ENCODE assay signal across 9 cellular contexts in the genomic region with DNA sequence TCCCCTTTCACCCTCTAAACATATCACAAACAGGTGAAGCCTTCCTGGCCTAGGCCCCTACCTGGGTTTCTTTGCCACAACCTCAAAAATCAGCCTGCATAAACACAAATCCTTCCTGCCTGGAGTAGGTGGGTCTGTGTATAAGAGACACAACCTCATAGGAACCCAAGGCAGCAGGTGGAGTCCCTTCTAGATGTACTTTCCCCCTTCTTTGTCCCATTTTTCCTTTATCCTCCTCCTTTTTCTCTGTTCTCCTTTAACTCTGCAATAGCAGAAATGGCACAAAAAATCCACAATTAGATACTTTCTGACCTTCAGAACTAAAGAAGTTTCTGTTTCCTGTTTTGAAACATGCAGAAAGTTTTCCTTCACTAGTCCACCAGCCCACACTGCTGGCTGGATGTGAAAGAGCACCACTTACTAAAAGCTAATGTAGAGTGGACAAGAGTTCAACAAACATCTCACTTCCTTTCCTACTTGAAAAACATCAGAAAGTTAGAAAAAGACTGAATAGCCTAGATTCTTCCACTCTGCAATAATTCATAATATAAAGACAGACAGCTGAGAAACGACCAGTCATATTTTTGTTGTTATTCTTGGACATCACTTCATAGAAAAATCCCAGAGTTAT. TPM values are rescaled to one million over a fixed set of nuclear protein-coding genes. Genes with fewer than 3 reads are reported as not detected.
A peak's percentile ranks its signal among the peaks of the same experiment; 100 is the strongest.
DNase-seq lines count a peak whose midpoint lies in the region; ATAC-seq, FAIRE-seq and TF ChIP-seq lines count a peak whose summit lies in the region.
"Had no signal": no experiment of that assay in that cellular context is flagged by ENCODE, and none has a peak within 500 bp of the region (broad histone marks: within the 10 kb centered on the region; RNA-seq: fewer than 3 reads in every experiment).

No MANE protein-coding gene starts in this region.

- 14 to 30% methylated on average over 1 of the region's 1 CpG for WGBS in esophagus squamous epithelium, 2 donors

- no peak overlapping the region for H2AFZ ChIP-seq in KMS-11 (ENCODE audit: low read depth)

- H3K27me3 ChIP-seq in KMS-11 (ENCODE audit: insufficient read depth, low read depth) (no peaks in the 10 kb centered on the region), esophagus squamous epithelium (no peaks in the 10 kb centered on the region), skeletal muscle satellite cell (ENCODE audit: control insufficient read depth, insufficient read depth, low read length) (no peaks in the 10 kb centered on the region)

- H3K27ac ChIP-seq in KMS-11 (peak overlapping the region; percentile 14), esophagus squamous epithelium (peak overlapping the region in 3 of 4 donors; percentile 29 to 43 (median 35))

- intact Hi-C loops in esophagus squamous epithelium (cut with DNase I): no loop called here

- DNase-seq in GM19239 (ENCODE audit: insufficient read length, low spot score) (no peak), esophagus squamous epithelium (lab: John Stamatoyannopoulos, UW) (no peak), DMS53 treated with DMSO at 0.1 percent for 48 hours (lab: John Stamatoyannopoulos, UW; ENCODE audit: unreplicated experiment) (no peak), NCI-H345 treated with DMSO at 0.1 percent for 48 hours (lab: John Stamatoyannopoulos, UW; ENCODE audit: unreplicated experiment) (no peak), NCI-H345 (lab: John Stamatoyannopoulos, UW) (no peak)
- DNase-seq: right cardiac atrium had no signal

- peaks cover 25% of the 10 kb centered on the region for H3K4me1 ChIP-seq in KMS-11 (ENCODE audit: low read depth, poor library complexity, severe bottlenecking)
- H3K4me1 ChIP-seq in esophagus squamous epithelium: peaks cover 0 to 43% (median 16%) of the 10 kb centered on the region in 3 donors
- H3K4me1 ChIP-seq in skeletal muscle satellite cell (ENCODE audit: control insufficient read depth, insufficient read depth, low read length): peaks cover 27% of the 10 kb centered on the region

- no peaks in the 10 kb centered on the region for H4K20me1 ChIP-seq in KMS-11 (ENCODE audit: insufficient read depth)

- no peaks in the 10 kb centered on the region for H3K79me2 ChIP-seq in KMS-11 (ENCODE audit: insufficient read depth, low read depth)

- H3K9me3 ChIP-seq in esophagus squamous epithelium (no peaks in the 10 kb centered on the region), skeletal muscle satellite cell (replicated peaks; ENCODE audit: low read length) (no peaks in the 10 kb centered on the region)

- no peak for ATAC-seq in HG03457 (IDR thresholded peaks at IDR 0.05; ENCODE audit: unreplicated experiment)

- TF ChIP-seq POLR2A in esophagus squamous epithelium (IDR thresholded peaks at IDR 0.05): no peak

- TF ChIP-seq CTCF in KMS-11 (conservative IDR thresholded peaks at IDR 0.05; ENCODE audit: low read depth, low read length): no peak
- TF ChIP-seq CTCF in esophagus squamous epithelium (IDR thresholded peaks at IDR 0.05): no peak

- H3K4me2 ChIP-seq in KMS-11: peak overlapping the region; percentile 36
- H3K4me2 ChIP-seq in skeletal muscle satellite cell (ENCODE audit: low read length): peak overlapping the region; percentile 37

- no peaks in the 10 kb centered on the region for H3K36me3 ChIP-seq in KMS-11 (ENCODE audit: insufficient read depth)
- H3K36me3 ChIP-seq in esophagus squamous epithelium: peaks cover 4 to 84% (median 13%) of the 10 kb centered on the region in 3 donors
- H3K36me3 ChIP-seq in skeletal muscle satellite cell (ENCODE audit: insufficient read depth, low read length): no peaks in the 10 kb centered on the region

- H3K4me3 ChIP-seq in KMS-11 (IDR thresholded peaks at IDR 0.05; ENCODE audit: insufficient read depth, low read depth, low read length) (no peak overlapping the region), esophagus squamous epithelium (no peak overlapping the region), skeletal muscle satellite cell (ENCODE audit: low read length) (peak overlapping the region; percentile 33)

- peak; percentile 65 for FAIRE-seq in GM19239 (lab: Jason Lieb, UNC)

- H3K9ac ChIP-seq in KMS-11 (no peak overlapping the region), skeletal muscle satellite cell (ENCODE audit: low read depth, low read length) (peak overlapping the region; percentile 27)

RNA-seq across cellular contexts. Expression of gene SLC40A1, which starts 11.2 kb away (rescaled TPM):
- 10 to 100 TPM in 2 of 4 donors, 1 to 10 TPM in 2; 5.4 to 34.1 (median 19.1) TPM for total RNA-seq in esophagus squamous epithelium
- total RNA-seq in skeletal muscle satellite cell (2012; rRNA removed): 0.25 and 1.5 TPM in 2 replicates
